In the genomic region with DNA sequence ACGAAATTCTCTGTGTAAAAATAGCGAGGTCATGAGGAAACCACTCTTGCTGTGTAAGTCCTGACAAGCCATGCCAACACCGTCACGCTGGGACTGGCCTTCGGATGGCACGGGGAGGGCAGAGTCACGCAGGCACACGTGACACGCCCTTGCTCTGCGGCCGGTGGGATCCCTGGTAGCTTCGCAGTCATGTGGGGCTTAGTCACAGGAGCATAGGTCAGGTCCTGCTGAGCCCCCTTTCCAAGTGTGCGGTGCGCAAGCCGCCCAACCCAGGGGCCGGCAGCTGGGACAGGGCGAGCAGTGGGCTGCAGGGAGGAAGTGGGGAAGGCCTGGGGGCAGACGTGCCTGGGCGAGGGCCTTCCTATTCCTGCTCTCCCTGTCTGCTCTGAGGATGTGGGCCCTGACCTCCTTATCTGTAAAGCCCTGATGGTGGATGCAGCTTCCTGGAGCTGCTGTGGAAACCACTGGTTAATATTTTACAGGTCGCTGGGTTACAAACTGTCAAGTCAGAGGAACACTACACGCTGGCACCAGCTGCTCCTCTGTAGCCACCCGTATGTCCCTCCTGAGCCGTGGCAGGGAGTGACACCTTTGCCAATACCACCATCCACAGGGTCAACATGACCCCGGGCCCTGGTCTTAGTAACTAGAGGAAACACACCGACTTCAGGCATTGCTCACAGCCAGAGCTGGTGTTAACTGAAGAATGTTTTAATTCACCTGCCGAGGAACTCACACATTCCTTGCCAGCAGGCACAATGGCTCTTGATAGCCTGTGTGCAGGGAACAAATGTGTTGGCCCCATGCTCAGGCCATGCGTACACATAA, we compare ENCODE assay signal across 8 cellular contexts. TPM values are rescaled to one million over a fixed set of nuclear protein-coding genes. Genes with fewer than 3 reads are reported as not detected.
A peak's percentile ranks its signal among the peaks of the same experiment; 100 is the strongest.
DNase-seq lines count a peak whose midpoint lies in the region; ATAC-seq lines count a peak whose summit lies in the region.

No MANE protein-coding gene starts in this region.

- CTCF ChIA-PET in naive thymus-derived CD4-positive, alpha-beta T cell (lab: Charles Lee), result interaction anchor here (0.9 kb wide), 1 partner anchor 14 kb away, joined by 3 read pairs; no protein-coding TSS in a partner anchor

- no peak overlapping the region for H3K4me3 Mint-ChIP-seq in T-helper 17 cell
- peak overlapping the region; percentile 26 to 71 (median 48) for H3K4me3 Mint-ChIP-seq in naive thymus-derived CD4-positive, alpha-beta T cell

- peaks cover 4% of the 10 kb centered on the region for H3K36me3 Mint-ChIP-seq in T-helper 17 cell (ENCODE audit: low read depth)
- peaks cover 0 to 30% (median 14%) of the 10 kb centered on the region in 5 donors for H3K36me3 Mint-ChIP-seq in naive thymus-derived CD4-positive, alpha-beta T cell

- peak; percentile 38 for DNase-seq in stimulated activated CD4-positive, alpha-beta T cell treated with anti-CD3 and anti-CD28 coated beads, Interleukin-15, amount 100 ng/mL, for 24 hours
- DNase-seq in stimulated activated CD4-positive, alpha-beta T cell treated with anti-CD3 and anti-CD28 coated beads, Interleukin-4, amount 100 ng/mL, for 4 hours, result no peak
- DNase-seq in T-helper 17 cell, result peak in 1 of 3 donors; percentile 3
- DNase-seq in epidermal melanocyte (ENCODE audit: insufficient read length, low spot score), result peak; percentile 93
- DNase-seq in naive thymus-derived CD4-positive, alpha-beta T cell, result peak in 1 of 9 donors; percentile 35
- no peak for DNase-seq in dedifferentiated amniotic fluid mesenchymal stem cell (ENCODE audit: extremely low spot score)

- no peaks in the 10 kb centered on the region for H3K27me3 ChIP-seq in naive thymus-derived CD4-positive, alpha-beta T cell (ENCODE audit: control insufficient read depth in 2 of 2, insufficient read depth in 2 of 2, low read length in 2 of 2)

- H3K9me3 Mint-ChIP-seq in naive thymus-derived CD4-positive, alpha-beta T cell, result peaks cover 0 to 2% (median 0%) of the 10 kb centered on the region in 11 donors

- peak overlapping the region; percentile 31 for H3K27ac ChIP-seq in naive thymus-derived CD4-positive, alpha-beta T cell (ENCODE audit: low read depth, low read length)

- ATAC-seq in HG03159 (IDR thresholded peaks at IDR 0.05; ENCODE audit: unreplicated experiment) (peak; percentile 93), T-helper 17 cell (peak; percentile 49), GM19328 (IDR thresholded peaks at IDR 0.05; ENCODE audit: unreplicated experiment) (no peak)
- peak; percentile 85 for ATAC-seq in naive thymus-derived CD4-positive, alpha-beta T cell

- H3K9me3 ChIP-seq in T-helper 17 cell (ENCODE audit: control insufficient read depth, low read length, poor library complexity, severe bottlenecking), result no peaks in the 10 kb centered on the region
- no peaks in the 10 kb centered on the region for H3K9me3 ChIP-seq in naive thymus-derived CD4-positive, alpha-beta T cell (ENCODE audit: control insufficient read depth in 2 of 3, low read length in 3 of 3)

- H3K4me1 Mint-ChIP-seq in T-helper 17 cell, result peaks cover 63% of the 10 kb centered on the region
- H3K4me1 Mint-ChIP-seq in naive thymus-derived CD4-positive, alpha-beta T cell, result peaks cover 71 to 93% (median 90%) of the 10 kb centered on the region in 7 donors

- no peak overlapping the region for H3K4me3 ChIP-seq in naive thymus-derived CD4-positive, alpha-beta T cell (ENCODE audit: low read length)

- H3K27me3 Mint-ChIP-seq in T-helper 17 cell, result no peaks in the 10 kb centered on the region
- H3K27me3 Mint-ChIP-seq in naive thymus-derived CD4-positive, alpha-beta T cell, result no peaks in the 10 kb centered on the region

- H3K27ac Mint-ChIP-seq in T-helper 17 cell, result peak overlapping the region; percentile 68
- H3K27ac Mint-ChIP-seq in naive thymus-derived CD4-positive, alpha-beta T cell, result peak overlapping the region; percentile 2 to 94 (median 89)

- peaks cover 34 to 42% of the 10 kb centered on the region in 2 donors for H3K4me1 ChIP-seq in naive thymus-derived CD4-positive, alpha-beta T cell (ENCODE audit: control insufficient read depth in 2 of 2, insufficient read depth in 2 of 2, low read length in 2 of 2)

- peaks cover 0 to 21% (median 8%) of the 10 kb centered on the region in 3 experiments for H3K36me3 ChIP-seq in naive thymus-derived CD4-positive, alpha-beta T cell (ENCODE audit: control insufficient read depth in 2 of 3, insufficient read depth in 3 of 3, low read length in 3 of 3)

- POLR2A ChIA-PET in naive thymus-derived CD4-positive, alpha-beta T cell (lab: Charles Lee), result interaction anchor here (0.7 to 2.0 kb wide), 6 partner anchors 9 to 47 kb away, joined by 3 to 11 read pairs (median 6); a partner anchor contains a TSS

- intact Hi-C loops in naive thymus-derived CD4-positive, alpha-beta T cell (cut with micrococcal nuclease), result loop anchor here (1.0 kb wide), 4 partner anchors 8 to 10 kb away; no protein-coding TSS in a partner anchor

RNA-seq across cellular contexts. Expression of a gene that starts 17.8 kb away (rescaled TPM):
- 100 to 1,000 TPM in 1 of 2 donors, 10 to 100 TPM in 1; 97.7 to 127 TPM for total RNA-seq in T-helper 17 cell
- 100 to 1,000 TPM in 3 of 5 experiments, 10 to 100 TPM in 2; 88.3 to 152 (median 116) TPM for total RNA-seq in naive thymus-derived CD4-positive, alpha-beta T cell
- polyA plus RNA-seq in naive thymus-derived CD4-positive, alpha-beta T cell, result 100 to 1,000 TPM in 1 of 2 donors, 10 to 100 TPM in 1; 96.4 to 107 TPM

Comparison
In these comparisons a context has a peak if more than half of its experiments do, and no peak if none do; other contexts are left out.
1. DNase-seq: peak in stimulated activated CD4-positive, alpha-beta T cell treated with anti-CD3 and anti-CD28 coated beads, Interleukin-15, amount 100 ng/mL, for 24 hours (single experiment) and epidermal melanocyte (single experiment); none in stimulated activated CD4-positive, alpha-beta T cell treated with anti-CD3 and anti-CD28 coated beads, Interleukin-4, amount 100 ng/mL, for 4 hours (0 of 2) and dedifferentiated amniotic fluid mesenchymal stem cell (single experiment).